Comparison of ENCODE assay signal across 19 cellular contexts in genomic region chr18:31419457-31419932, GRCh38. TPM values are rescaled to one million over a fixed set of nuclear protein-coding genes. Genes with fewer than 3 reads are reported as not detected.
"Had no signal": no experiment of that assay in that cellular context is flagged by ENCODE, and none has a peak within 500 bp of the region (broad histone marks: within the 10 kb centered on the region; RNA-seq: fewer than 3 reads in every experiment).

No MANE protein-coding gene starts in this region.

- H3K27me3 ChIP-seq: body of pancreas, gastrocnemius medialis, heart right ventricle, pancreas, thyroid gland had no signal

- H3K9me3 Mint-ChIP-seq: dendritic cell treated with granulocyte-macrophage colony-stimulating factor and Interleukin-4, amounts not matched to agents 40 ng/mL and 50 ng/mL, for 4 days had no signal

- DNase-seq: activated CD4-positive, alpha-beta T cell treated with anti-CD3 and anti-CD28 coated beads, Interleukin-2, amount 50 U/mL, for 4 hours; activated CD4-positive, CD25-positive, alpha-beta regulatory T cell treated with anti-CD3 and anti-CD28 coated beads, Interleukin-2, amount 50 U/mL, for 72 hours; activated effector memory CD4-positive, alpha-beta T cell treated with Interleukin-2 at 50 U/mL for 16 hours; activated T-cell treated with anti-CD3 and anti-CD28 coated beads, Interleukin-2, amount 50 U/mL, for 1 hour; body of pancreas; gastrocnemius medialis; heart right ventricle; islet precursor cell; midbrain; pancreas; stimulated activated CD4-positive, alpha-beta T cell treated with anti-CD3 and anti-CD28 coated beads, Interleukin-15, amount 100 ng/mL, for 24 hours; stimulated activated CD4-positive, alpha-beta T cell treated with anti-CD3 and anti-CD28 coated beads, Interleukin-4, amount 100 ng/mL, for 4 hours; T-helper 17 cell; thyroid gland had no signal

- H3K4me3 Mint-ChIP-seq: activated naive CD4-positive, alpha-beta T cell treated with anti-CD3 and anti-CD28 coated beads, Interleukin-2, amount 50 U/mL, for 24 hours; dendritic cell treated with granulocyte-macrophage colony-stimulating factor and Interleukin-4, amounts not matched to agents 40 ng/mL and 50 ng/mL, for 4 days; T-helper 17 cell had no signal

- H3K27ac ChIP-seq: body of pancreas, gastrocnemius medialis, heart right ventricle, pancreas, thyroid gland had no signal

- H3K9me3 ChIP-seq: body of pancreas, gastrocnemius medialis, pancreas, thyroid gland had no signal

- H3K27ac Mint-ChIP-seq: activated naive CD4-positive, alpha-beta T cell treated with anti-CD3 and anti-CD28 coated beads, Interleukin-2, amount 50 U/mL, for 24 hours; dendritic cell treated with granulocyte-macrophage colony-stimulating factor and Interleukin-4, amounts not matched to agents 40 ng/mL and 50 ng/mL, for 4 days; T-helper 17 cell had no signal

- H3K27me3 Mint-ChIP-seq: activated naive CD4-positive, alpha-beta T cell treated with anti-CD3 and anti-CD28 coated beads, Interleukin-2, amount 50 U/mL, for 24 hours; dendritic cell treated with granulocyte-macrophage colony-stimulating factor and Interleukin-4, amounts not matched to agents 40 ng/mL and 50 ng/mL, for 4 days; T-helper 17 cell had no signal

- FAIRE-seq: pancreas, TTC549 had no signal

- H3K4me3 ChIP-seq: body of pancreas, gastrocnemius medialis, heart right ventricle, pancreas, thyroid gland had no signal

- H3K4me1 ChIP-seq: body of pancreas, gastrocnemius medialis, heart right ventricle, pancreas, thyroid gland had no signal

- H3K36me3 ChIP-seq: gastrocnemius medialis, heart right ventricle, pancreas, thyroid gland had no signal

- ATAC-seq: body of pancreas, gastrocnemius medialis, heart right ventricle, T-helper 17 cell had no signal

- H3K4me1 Mint-ChIP-seq: activated naive CD4-positive, alpha-beta T cell treated with anti-CD3 and anti-CD28 coated beads, Interleukin-2, amount 50 U/mL, for 24 hours; T-helper 17 cell had no signal

- H3K36me3 Mint-ChIP-seq: activated naive CD4-positive, alpha-beta T cell treated with anti-CD3 and anti-CD28 coated beads, Interleukin-2, amount 50 U/mL, for 24 hours had no signal

RNA-seq across cellular contexts. Expression of gene DSG3, which starts 28.0 kb away (rescaled TPM):
- total RNA-seq: body of pancreas, fibroblast of lung, gastrocnemius medialis, heart right ventricle, liver, pancreas, T-helper 17 cell had no signal
- polyA plus RNA-seq: liver had no signal

RNA-seq across cellular contexts. Expression of gene DSG4, which starts 42.9 kb away (rescaled TPM):
- total RNA-seq: body of pancreas, fibroblast of lung, gastrocnemius medialis, heart right ventricle, pancreas, T-helper 17 cell, thyroid gland had no signal
- polyA plus RNA-seq: fibroblast of lung, heart right ventricle, liver, pancreas had no signal
